ENCODE assay signal across 8 cellular contexts in the genomic region with DNA sequence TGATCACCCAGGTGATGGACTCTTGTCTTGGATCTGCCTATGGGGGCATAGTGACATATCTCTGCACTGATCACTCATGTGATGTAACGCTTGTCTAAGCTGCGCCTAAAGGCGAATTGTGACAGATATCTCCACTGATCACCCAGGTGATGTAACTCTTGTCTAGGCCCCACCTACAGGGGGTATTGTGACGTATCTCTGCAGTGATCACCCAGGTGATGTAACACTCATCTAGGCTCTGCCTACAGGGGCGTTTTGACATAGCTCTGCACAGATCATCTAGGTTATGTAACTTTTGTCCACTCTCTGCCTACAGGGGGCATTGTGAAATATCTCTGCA. TPM values are rescaled to one million over a fixed set of nuclear protein-coding genes. Genes with fewer than 3 reads are reported as not detected.
DNase-seq lines count a peak whose midpoint lies in the region; ATAC-seq and TF ChIP-seq lines count a peak whose summit lies in the region.
"Not testable (repeated sequence)": the region's sequence is repeated elsewhere in the genome, so short reads cannot be mapped to it uniquely, and the experiment has no call there.

No MANE protein-coding gene starts in this region.

- ATAC-seq in GM23338: not testable (repeated sequence)

- peak overlapping the region; percentile 22 for H3K27ac ChIP-seq in C4-2B
- H3K27ac ChIP-seq in GM23338 (ENCODE audit: low read depth); OCI-LY7 (ENCODE audit: low read depth, low read length, poor library complexity, severe bottlenecking); sigmoid colon: not testable (repeated sequence)

- H4K20me1 ChIP-seq in GM23338 (replicated peaks; ENCODE audit: insufficient read depth); OCI-LY7 (ENCODE audit: insufficient read depth, low read length): not testable (repeated sequence)

- 55 to 60% methylated on average over 5 of the region's 5 CpGs for WGBS in sigmoid colon, 2 donors

- H3K4me1 ChIP-seq in GM23338 (ENCODE audit: insufficient read depth); OCI-LY7 (ENCODE audit: insufficient read depth, low read length, poor library complexity, severe bottlenecking); sigmoid colon: not testable (repeated sequence)

- intact Hi-C loops in OCI-LY7 (cut with micrococcal nuclease; ENCODE audit: unreplicated experiment); sigmoid colon (cut with DNase I): not testable (repeated sequence)
- intact Hi-C loops in activated CD4-positive, alpha-beta memory T cell treated with anti-CD3 and anti-CD28 coated beads for 36 hours (cut with micrococcal nuclease): loop anchor here (2.0 to 5.0 kb wide), 3 partner anchors 49 to 702 kb away; partner anchors contain the start of genes THOC1, USP14 and YES1
- intact Hi-C loops in activated naive CD4-positive, alpha-beta T cell treated with anti-CD3 and anti-CD28 coated beads for 36 hours (cut with micrococcal nuclease): loop anchor here (2.0 to 5.0 kb wide), 8 partner anchors 49 to 721 kb away; partner anchors contain the start of genes CLUL1, ENOSF1, THOC1 and USP14

- TF ChIP-seq POLR2A in sigmoid colon (IDR thresholded peaks at IDR 0.05): not testable (repeated sequence)

- not testable (repeated sequence) for H3K79me2 ChIP-seq in GM23338 (replicated peaks; ENCODE audit: insufficient read depth); OCI-LY7 (ENCODE audit: insufficient read depth, low read depth, low read length)

- H2AFZ ChIP-seq in GM23338; OCI-LY7 (ENCODE audit: low read length): not testable (repeated sequence)

- TF ChIP-seq EP300 in sigmoid colon (IDR thresholded peaks at IDR 0.05): not testable (repeated sequence)

- H3K4me1 Mint-ChIP-seq in GM23338; glutamatergic neuron (ENCODE audit: low read depth, unreplicated experiment): not testable (repeated sequence)
- peaks cover 12% of the 10 kb centered on the region for H3K4me1 Mint-ChIP-seq in activated CD4-positive, alpha-beta memory T cell treated with anti-CD3 and anti-CD28 coated beads for 36 hours (ENCODE audit: low read depth)
- peaks cover 16% of the 10 kb centered on the region for H3K4me1 Mint-ChIP-seq in activated naive CD4-positive, alpha-beta T cell treated with anti-CD3 and anti-CD28 coated beads for 36 hours (ENCODE audit: low read depth)

- POLR2A ChIA-PET in OCI-LY7 (lab: Charles Lee); activated CD4-positive, alpha-beta memory T cell treated with anti-CD3 and anti-CD28 coated beads for 36 hours (lab: Charles Lee): not testable (repeated sequence)

- not testable (repeated sequence) for TF ChIP-seq CTCF in C4-2B (conservative IDR thresholded peaks at IDR 0.05); GM23338 (conservative IDR thresholded peaks at IDR 0.05; ENCODE audit: low read depth in 2 of 2); OCI-LY7 (conservative IDR thresholded peaks at IDR 0.05; ENCODE audit: low read length); glutamatergic neuron (IDR thresholded peaks at IDR 0.05; ENCODE audit: partially characterized antibody, unreplicated experiment); sigmoid colon (IDR thresholded peaks at IDR 0.05)

- not testable (repeated sequence) for H3K4me3 Mint-ChIP-seq in GM23338; activated CD4-positive, alpha-beta memory T cell treated with anti-CD3 and anti-CD28 coated beads for 36 hours; activated naive CD4-positive, alpha-beta T cell treated with anti-CD3 and anti-CD28 coated beads for 36 hours; glutamatergic neuron (ENCODE audit: unreplicated experiment)

- H3K27me3 Mint-ChIP-seq in GM23338 (ENCODE audit: insufficient read depth, low read depth, poor library complexity): peaks cover 38% of the 10 kb centered on the region
- H3K27me3 Mint-ChIP-seq in activated CD4-positive, alpha-beta memory T cell treated with anti-CD3 and anti-CD28 coated beads for 36 hours; activated naive CD4-positive, alpha-beta T cell treated with anti-CD3 and anti-CD28 coated beads for 36 hours (ENCODE audit: low read depth): not testable (repeated sequence)
- H3K27me3 Mint-ChIP-seq in glutamatergic neuron (ENCODE audit: unreplicated experiment): peaks cover 32% of the 10 kb centered on the region

- not testable (repeated sequence) for DNase-seq in GM23338 (ENCODE audit: low spot score); activated CD4-positive, alpha-beta memory T cell treated with anti-CD3 and anti-CD28 coated beads for 36 hours; glutamatergic neuron
- DNase-seq in OCI-LY7 (ENCODE audit: low spot score): peak; percentile 7
- peak; percentile 31 for DNase-seq in activated naive CD4-positive, alpha-beta T cell treated with anti-CD3 and anti-CD28 coated beads for 36 hours
- peak; percentile 35 for DNase-seq in central memory CD4-positive, alpha-beta T cell
- DNase-seq in sigmoid colon: peak; percentile 67

- H3K4me3 ChIP-seq in GM23338; OCI-LY7 (ENCODE audit: low read depth, low read length, poor library complexity, severe bottlenecking); sigmoid colon: not testable (repeated sequence)

- not testable (repeated sequence) for H3K36me3 ChIP-seq in GM23338 (ENCODE audit: insufficient read depth); OCI-LY7 (ENCODE audit: insufficient read depth, low read length); sigmoid colon

- BruUV-seq in OCI-LY7 (replicated peaks; lab: Mats Ljungman, UMichigan): not testable (repeated sequence)

- H3K9me3 Mint-ChIP-seq in GM23338 (peaks cover 63% of the 10 kb centered on the region), glutamatergic neuron (ENCODE audit: unreplicated experiment) (peaks cover 46% of the 10 kb centered on the region)
- H3K9me3 Mint-ChIP-seq in activated CD4-positive, alpha-beta memory T cell treated with anti-CD3 and anti-CD28 coated beads for 36 hours: peaks cover 27% of the 10 kb centered on the region
- peaks cover 23% of the 10 kb centered on the region for H3K9me3 Mint-ChIP-seq in activated naive CD4-positive, alpha-beta T cell treated with anti-CD3 and anti-CD28 coated beads for 36 hours

- not testable (repeated sequence) for H3K27ac Mint-ChIP-seq in GM23338
- peak overlapping the region; percentile 0 for H3K27ac Mint-ChIP-seq in activated CD4-positive, alpha-beta memory T cell treated with anti-CD3 and anti-CD28 coated beads for 36 hours
- H3K27ac Mint-ChIP-seq in activated naive CD4-positive, alpha-beta T cell treated with anti-CD3 and anti-CD28 coated beads for 36 hours: peak overlapping the region; percentile 43
- peak overlapping the region; percentile 11 for H3K27ac Mint-ChIP-seq in glutamatergic neuron (ENCODE audit: unreplicated experiment)

- not testable (repeated sequence) for H3K9me2 ChIP-seq in GM23338 (ENCODE audit: insufficient read depth); OCI-LY7 (ENCODE audit: insufficient read depth, low read length)

- CTCF ChIA-PET in OCI-LY7 (lab: Charles Lee; ENCODE audit: unreplicated experiment); activated CD4-positive, alpha-beta memory T cell treated with anti-CD3 and anti-CD28 coated beads for 36 hours (lab: Charles Lee); activated naive CD4-positive, alpha-beta T cell treated with anti-CD3 and anti-CD28 coated beads for 36 hours (lab: Charles Lee): not testable (repeated sequence)

- H3F3A ChIP-seq in GM23338 (replicated peaks; ENCODE audit: low read depth): not testable (repeated sequence)

- not testable (repeated sequence) for H3K9me3 ChIP-seq in OCI-LY7 (ENCODE audit: low read length); sigmoid colon

- not testable (repeated sequence) for H3K27me3 ChIP-seq in GM23338 (ENCODE audit: insufficient read depth); sigmoid colon

- H3K4me2 ChIP-seq in GM23338; OCI-LY7 (ENCODE audit: low read length): not testable (repeated sequence)

- H3K36me3 Mint-ChIP-seq in GM23338 (ENCODE audit: low read depth): peaks cover 39% of the 10 kb centered on the region
- not testable (repeated sequence) for H3K36me3 Mint-ChIP-seq in activated CD4-positive, alpha-beta memory T cell treated with anti-CD3 and anti-CD28 coated beads for 36 hours; activated naive CD4-positive, alpha-beta T cell treated with anti-CD3 and anti-CD28 coated beads for 36 hours (ENCODE audit: low read depth)
- peaks cover 22% of the 10 kb centered on the region for H3K36me3 Mint-ChIP-seq in glutamatergic neuron (ENCODE audit: unreplicated experiment)

TF ChIP-seq in GM23338, 12 proteins besides CTCF, POLR2A, EP300 and RAD21:
- 0 out of 2 replicates have a peak, but pooled peaks have one; percentile 11 for TF ChIP-seq CREB1 (CRISPR knock-in tag; IDR thresholded peaks at IDR 0.05; ENCODE audit: low read depth)

RNA-seq across cellular contexts. Expression of gene USP14, which starts 48.5 kb away (rescaled TPM):
- total RNA-seq in GM23338 (2014; rRNA removed; shearing (Covaris generic)): 82.4 and 83.6 TPM in 2 replicates
- 70.3 and 83.5 TPM in 2 replicates for polyA plus RNA-seq in GM23338 (2016; fragmentation: Nextera tagmentation; extraction: Ambion mirVana)
- total RNA-seq in OCI-LY7 (2014; rRNA removed; shearing (Covaris generic)): 18.4 and 21.3 TPM in 2 replicates
- total RNA-seq in OCI-LY7 (2022): 86.9 and 88.3 TPM in 2 replicates
- total RNA-seq in activated CD4-positive, alpha-beta memory T cell treated with anti-CD3 and anti-CD28 coated beads for 36 hours: 10 to 100 TPM; 88.2 to 90.8 TPM
- total RNA-seq in activated naive CD4-positive, alpha-beta T cell treated with anti-CD3 and anti-CD28 coated beads for 36 hours: 10 to 100 TPM; 90.0 to 96.6 TPM
- 92.4 TPM for total RNA-seq in glutamatergic neuron (ENCODE audit: unreplicated experiment)
- 10 to 100 TPM; 27.8 to 40.7 (median 31.0) TPM for total RNA-seq in sigmoid colon
- 10 to 100 TPM; 11.4 to 26.1 (median 17.3) TPM for polyA plus RNA-seq in sigmoid colon
